10 cellular contexts compared by ENCODE assay signal in genomic region chr5:179607449-179607931, GRCh38. TPM values are rescaled to one million over a fixed set of nuclear protein-coding genes. Genes with fewer than 3 reads are reported as not detected.
DNase-seq lines count a peak whose midpoint lies in the region; ATAC-seq lines count a peak whose summit lies in the region.
"Had no signal": no experiment of that assay in that cellular context is flagged by ENCODE, and none has a peak within 500 bp of the region (broad histone marks: within the 10 kb centered on the region; RNA-seq: fewer than 3 reads in every experiment).

No MANE protein-coding gene starts in this region.

- no peak overlapping the region for H4K8ac ChIP-seq in mesendoderm (ENCODE audit: low read depth, low read length)

- no peaks in the 10 kb centered on the region for H3K79me2 ChIP-seq in mesendoderm (ENCODE audit: control insufficient read depth, insufficient read depth, low read length)

- H3K4me3 Mint-ChIP-seq in activated CD4-positive, alpha-beta T cell treated with anti-CD3 and anti-CD28 coated beads, Interleukin-2, amount 10 ng/mL, durations not matched to agents 7 days and 5 days, result peak overlapping the region; percentile 6
- H3K4me3 Mint-ChIP-seq in activated naive CD8-positive, alpha-beta T cell, result no peak overlapping the region

- H3K27me3 Mint-ChIP-seq in activated CD4-positive, alpha-beta T cell treated with anti-CD3 and anti-CD28 coated beads, Interleukin-2, amount 10 ng/mL, durations not matched to agents 7 days and 5 days, result no peaks in the 10 kb centered on the region
- H3K27me3 Mint-ChIP-seq in activated naive CD8-positive, alpha-beta T cell, result no peaks in the 10 kb centered on the region

- ATAC-seq in HG03175 (IDR thresholded peaks at IDR 0.05; ENCODE audit: unreplicated experiment), result no peak

- H3K36me3 ChIP-seq in H7 (replicated peaks; ENCODE audit: control insufficient read depth, insufficient read depth, low read length) (peaks cover 27% of the 10 kb centered on the region), mesendoderm (ENCODE audit: control insufficient read depth, insufficient read depth, low read length) (peaks cover 15% of the 10 kb centered on the region)

- no peak overlapping the region for H3K4me2 ChIP-seq in mesendoderm (ENCODE audit: low read length)

- no peak overlapping the region for H2BK120ac ChIP-seq in mesendoderm (ENCODE audit: low read depth, low read length)

- H3K9ac ChIP-seq in mesendoderm (ENCODE audit: low read length), result no peak overlapping the region

- POLR2A ChIA-PET in activated CD4-positive, alpha-beta T cell treated with anti-CD3 and anti-CD28 coated beads, Interleukin-2, amount 10 ng/mL, durations not matched to agents 7 days and 5 days (lab: Charles Lee), result interaction anchor here (1.1 to 1.3 kb wide), 2 partner anchors 13 to 16 kb away, joined by 3 read pairs; partner anchors contain the start of gene HNRNPH1

- H3K18ac ChIP-seq in mesendoderm (ENCODE audit: low read length), result no peak overlapping the region

- peaks cover 51% of the 10 kb centered on the region for H3K4me1 Mint-ChIP-seq in activated CD4-positive, alpha-beta T cell treated with anti-CD3 and anti-CD28 coated beads, Interleukin-2, amount 10 ng/mL, durations not matched to agents 7 days and 5 days
- H3K4me1 Mint-ChIP-seq in activated naive CD8-positive, alpha-beta T cell (ENCODE audit: low read depth), result peaks cover 28% of the 10 kb centered on the region

- no peak for DNase-seq in activated CD4-positive, alpha-beta T cell treated with anti-CD3 and anti-CD28 coated beads, Interleukin-2, amount 10 ng/mL, durations not matched to agents 7 days and 5 days
- no peak for DNase-seq in activated CD4-positive, alpha-beta T cell treated with anti-CD3 and anti-CD28 coated beads, Interleukin-2, amount 50 U/mL, for 48 hours
- DNase-seq in hippocampal formation (lab: John Stamatoyannopoulos, UW) (peak; percentile 39 to 40), substantia nigra (lab: John Stamatoyannopoulos, UW) (peak in 36 of 49 donors; percentile 10 to 84 (median 35)), H7 (no peak), mesendoderm (no peak)
- DNase-seq: NCI-H1105 treated with DMSO at 0.1 percent for 48 hours had no signal

- H3K27ac ChIP-seq in substantia nigra (ENCODE audit: low read depth, low read length, poor library complexity, severe bottlenecking) (peak overlapping the region; percentile 59), mesendoderm (ENCODE audit: low read depth, low read length) (no peak overlapping the region)

- H4K5ac ChIP-seq in mesendoderm (ENCODE audit: low read length), result no peak overlapping the region

- no peak overlapping the region for H2AK5ac ChIP-seq in mesendoderm (ENCODE audit: low read length)

- peak overlapping the region; percentile 86 for H3K27ac Mint-ChIP-seq in activated CD4-positive, alpha-beta T cell treated with anti-CD3 and anti-CD28 coated beads, Interleukin-2, amount 10 ng/mL, durations not matched to agents 7 days and 5 days
- peak overlapping the region; percentile 72 for H3K27ac Mint-ChIP-seq in activated naive CD8-positive, alpha-beta T cell

- no peaks in the 10 kb centered on the region for H3K9me3 Mint-ChIP-seq in activated CD4-positive, alpha-beta T cell treated with anti-CD3 and anti-CD28 coated beads, Interleukin-2, amount 10 ng/mL, durations not matched to agents 7 days and 5 days
- H3K9me3 Mint-ChIP-seq in activated naive CD8-positive, alpha-beta T cell (ENCODE audit: low read depth), result no peaks in the 10 kb centered on the region

- no peak overlapping the region for H3K23ac ChIP-seq in mesendoderm (ENCODE audit: low read length)

- CTCF ChIA-PET in activated CD4-positive, alpha-beta T cell treated with anti-CD3 and anti-CD28 coated beads, Interleukin-2, amount 10 ng/mL, durations not matched to agents 7 days and 5 days (lab: Charles Lee), result interaction anchor here (0.6 to 2.0 kb wide), 10 partner anchors 8 to 204 kb away, joined by 3 to 6 read pairs (median 3); partner anchors contain the start of gene HNRNPH1

- no peak overlapping the region for H2BK5ac ChIP-seq in mesendoderm (ENCODE audit: low read length)

- H3K4me1 ChIP-seq in mesendoderm (ENCODE audit: control insufficient read depth, low read depth, low read length), result no peaks in the 10 kb centered on the region

- H3K56ac ChIP-seq in mesendoderm (ENCODE audit: low read length), result no peak overlapping the region

- H2BK15ac ChIP-seq in mesendoderm (replicated peaks; ENCODE audit: low read depth), result no peak overlapping the region

- peaks cover 49% of the 10 kb centered on the region for H3K36me3 Mint-ChIP-seq in activated CD4-positive, alpha-beta T cell treated with anti-CD3 and anti-CD28 coated beads, Interleukin-2, amount 10 ng/mL, durations not matched to agents 7 days and 5 days (ENCODE audit: low read depth)
- no peaks in the 10 kb centered on the region for H3K36me3 Mint-ChIP-seq in activated naive CD8-positive, alpha-beta T cell

- no peak overlapping the region for H3K4me3 ChIP-seq in H7 (ENCODE audit: insufficient read depth, low read depth, low read length)
- H3K4me3 ChIP-seq in mesendoderm (ENCODE audit: low read length), result no peak overlapping the region
- H3K4me3 ChIP-seq: BLaER1 treated with 17β-estradiol and CSF1 and Interleukin-3, amounts not matched to agents 10 nM and 100 nM had no signal

- H3K79me1 ChIP-seq in mesendoderm (ENCODE audit: low read length), result no peaks in the 10 kb centered on the region

- H3K4ac ChIP-seq in mesendoderm (ENCODE audit: low read depth, low read length), result no peak overlapping the region

- WGBS in mesendoderm (ENCODE audit: extremely low coverage, insufficient coverage, low lambda C conversion rate), result no CpG with 5 or more reads among the region's 10 CpGs

- no peaks in the 10 kb centered on the region for H3K27me3 ChIP-seq in H7 (ENCODE audit: control insufficient read depth, insufficient read depth, low read length)
- H3K27me3 ChIP-seq in mesendoderm (ENCODE audit: insufficient read depth, low read length, poor library complexity), result no peaks in the 10 kb centered on the region
- H3K27me3 ChIP-seq: BLaER1 treated with 17β-estradiol and CSF1 and Interleukin-3, amounts not matched to agents 10 nM and 100 nM had no signal

RNA-seq across cellular contexts. Expression of gene HNRNPH1, which starts 16.0 kb away (rescaled TPM):
- 100 to 1,000 TPM; 895 to 954 TPM for total RNA-seq in activated CD4-positive, alpha-beta T cell treated with anti-CD3 and anti-CD28 coated beads, Interleukin-2, amount 10 ng/mL, durations not matched to agents 7 days and 5 days
- 423 and 527 TPM in 2 replicates for total RNA-seq in H7 (2014; rRNA removed; shearing (Covaris generic))
- polyA plus RNA-seq in mesendoderm (2013, experiment 1 of 2), result 521 TPM
- polyA plus RNA-seq in mesendoderm (2013, experiment 2 of 2), result 495 TPM

RNA-seq across cellular contexts. Expression of gene RUFY1, which starts 57.1 kb away (rescaled TPM):
- total RNA-seq in activated CD4-positive, alpha-beta T cell treated with anti-CD3 and anti-CD28 coated beads, Interleukin-2, amount 10 ng/mL, durations not matched to agents 7 days and 5 days, result 10 to 100 TPM; 50.5 to 53.4 TPM
- 25.5 and 27.5 TPM in 2 replicates for total RNA-seq in H7 (2014; rRNA removed; shearing (Covaris generic))
- 13.7 TPM for polyA plus RNA-seq in mesendoderm (2013, experiment 1 of 2)
- polyA plus RNA-seq in mesendoderm (2013, experiment 2 of 2), result 13.9 TPM

Comparison
In these comparisons a context has a peak if more than half of its experiments do, and no peak if none do; other contexts are left out.
1. DNase-seq: peak in hippocampal formation (2 of 2) and substantia nigra (36 of 49); none in activated CD4-positive, alpha-beta T cell treated with anti-CD3 and anti-CD28 coated beads, Interleukin-2, amount 10 ng/mL, durations not matched to agents 7 days and 5 days (single experiment), activated CD4-positive, alpha-beta T cell treated with anti-CD3 and anti-CD28 coated beads, Interleukin-2, amount 50 U/mL, for 48 hours (0 of 2), H7 (single experiment) and mesendoderm (single experiment).